In the genomic region with DNA sequence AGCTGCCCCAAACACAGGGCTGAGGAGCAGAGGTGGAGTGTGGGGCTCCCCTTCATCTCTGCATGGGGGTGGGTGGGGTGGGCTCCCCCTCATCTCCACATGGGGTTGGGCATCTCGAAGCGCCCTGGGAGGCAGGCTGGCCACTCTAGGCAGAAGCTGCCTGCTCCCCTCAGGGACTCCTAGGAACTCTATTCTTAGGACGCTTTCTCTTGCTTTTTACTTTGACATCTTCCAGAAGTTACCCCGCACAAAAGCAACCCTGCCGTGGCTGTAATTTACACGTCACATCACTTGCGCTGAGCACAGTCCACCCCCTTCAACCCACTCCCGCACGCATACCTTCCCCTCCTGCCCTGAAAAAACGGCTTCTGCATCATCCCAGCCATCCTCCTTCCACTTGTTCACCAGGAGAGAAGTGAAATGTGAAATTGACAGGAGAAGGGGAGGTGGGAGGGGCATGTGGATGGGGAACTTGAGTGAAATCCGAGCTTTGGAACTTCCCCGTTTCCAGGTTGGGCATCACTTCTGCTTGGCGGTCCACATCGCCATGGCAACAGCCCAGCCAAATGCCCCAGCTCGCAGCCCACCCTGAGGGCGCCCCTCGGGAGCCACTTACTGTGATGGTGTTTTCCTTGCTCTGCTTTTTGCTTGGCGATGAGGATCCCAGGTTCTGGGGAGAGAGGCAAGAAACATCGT, we compare ENCODE assay signal across 1 cellular context.
TF ChIP-seq lines count a peak whose summit lies in the region.

No MANE protein-coding gene starts in this region.

TF ChIP-seq in WTC11, 78 proteins besides CTCF, POLR2A, EP300 and RAD21 (continued from another document):
- TF ChIP-seq, protein P1, sequence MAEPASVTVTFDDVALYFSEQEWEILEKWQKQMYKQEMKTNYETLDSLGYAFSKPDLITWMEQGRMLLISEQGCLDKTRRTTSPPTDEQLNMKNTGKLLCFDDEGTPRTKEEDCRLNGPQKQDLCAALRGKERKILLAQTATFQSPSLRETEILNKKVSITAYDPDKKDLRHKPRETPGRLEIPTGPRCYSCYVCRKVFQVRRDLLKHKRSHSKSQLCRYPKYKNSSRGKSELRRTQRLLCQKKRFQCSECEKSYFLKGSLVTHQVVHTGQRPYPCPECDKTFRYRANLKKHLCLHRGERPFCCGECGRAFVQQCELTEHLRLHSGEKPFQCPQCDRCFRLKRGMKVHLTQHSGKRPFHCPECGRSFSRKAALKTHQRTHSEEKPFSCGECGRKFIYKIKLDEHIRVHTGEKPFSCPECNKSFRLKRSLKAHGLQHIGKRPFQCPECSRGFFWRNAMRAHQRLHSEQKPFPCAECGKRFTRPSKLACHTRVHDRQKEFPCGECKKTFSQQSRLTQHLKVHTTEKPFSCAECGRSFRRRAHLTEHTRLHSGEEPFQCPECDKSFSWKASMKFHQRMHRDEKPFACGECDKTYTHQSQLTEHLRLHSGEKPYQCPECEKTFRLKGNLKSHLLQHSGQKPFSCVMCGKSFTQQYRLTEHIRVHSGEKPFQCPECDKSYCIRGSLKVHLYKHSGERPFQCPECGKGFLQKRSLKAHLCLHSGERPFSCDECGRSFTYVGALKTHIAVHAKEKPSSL (CRISPR knock-in tag; conservative IDR thresholded peaks at IDR 0.05) = no peak
